ENCODE assay signal across 8 cellular contexts in the genomic region with DNA sequence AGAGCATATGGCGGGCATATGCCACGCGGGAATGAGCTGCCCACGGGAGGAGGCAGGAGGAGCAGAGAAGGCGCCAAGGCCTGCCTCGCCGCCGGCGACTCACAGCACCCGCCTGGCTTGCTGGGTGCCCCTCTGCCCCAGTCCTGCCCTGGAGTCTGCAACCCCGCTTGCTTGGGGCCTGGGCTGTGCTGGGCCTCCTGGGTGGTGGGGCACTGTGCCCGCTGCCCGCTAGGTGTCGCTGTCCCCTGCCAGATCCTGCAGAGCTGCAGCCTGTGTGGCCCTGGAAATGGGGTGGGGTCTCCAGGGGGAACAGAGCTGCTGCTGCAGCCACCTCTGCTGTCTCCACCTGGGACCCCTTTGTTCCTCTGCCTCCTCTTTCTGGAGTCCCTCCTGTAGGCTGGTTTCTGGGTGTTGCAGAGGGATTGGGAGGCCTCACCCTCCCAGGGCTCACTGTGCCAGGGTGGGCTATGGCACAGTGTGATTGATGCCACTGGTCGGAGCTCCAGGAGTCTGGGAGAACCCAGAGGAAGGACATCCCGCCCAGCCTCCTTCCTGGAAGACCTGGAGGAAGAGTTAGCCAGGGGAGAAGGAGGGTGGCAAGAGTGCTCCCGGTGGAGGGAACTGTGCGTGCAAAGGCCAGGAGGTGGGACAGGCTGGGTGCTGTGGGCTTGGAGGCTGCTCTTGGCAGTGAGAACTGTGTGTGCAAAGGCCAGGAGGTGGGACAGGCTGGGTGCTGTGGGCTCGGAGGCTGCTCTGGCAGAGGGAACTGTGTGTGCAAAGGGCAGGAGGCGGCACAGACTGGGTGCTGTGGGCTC.
DNase-seq lines count a peak whose midpoint lies in the region; FAIRE-seq and TF ChIP-seq lines count a peak whose summit lies in the region.

No MANE protein-coding gene starts in this region.

- peaks cover 1% of the 10 kb centered on the region for H3K79me1 ChIP-seq in neuronal stem cell (ENCODE audit: low read depth, low read length)

- no peak overlapping the region for H2BK5ac ChIP-seq in neuronal stem cell (ENCODE audit: low read length)

- no peak overlapping the region for H2BK12ac ChIP-seq in neuronal stem cell (ENCODE audit: low read length)

- H3K14ac ChIP-seq in neuronal stem cell (ENCODE audit: low read length): no peak overlapping the region

- no peak overlapping the region for H4K8ac ChIP-seq in neuronal stem cell (ENCODE audit: low read depth, low read length)

- no peaks in the 10 kb centered on the region for H3K9me3 ChIP-seq in esophagus squamous epithelium
- no peaks in the 10 kb centered on the region for H3K9me3 ChIP-seq in neuronal stem cell (replicated peaks in 1 of 2; ENCODE audit: control insufficient read depth in 2 of 2, insufficient read depth in 1 of 2, low read depth in 1 of 2, low read length in 2 of 2)
- no peaks in the 10 kb centered on the region for H3K9me3 ChIP-seq in suprapubic skin

- no peak overlapping the region for H3K9ac ChIP-seq in neuronal stem cell (ENCODE audit: low read depth, low read length, poor library complexity)

- TF ChIP-seq CTCF in esophagus squamous epithelium (IDR thresholded peaks at IDR 0.05) (peak; percentile 78 to 93 (median 80)), suprapubic skin (IDR thresholded peaks at IDR 0.05) (peak; percentile 54 to 94)

- no peak overlapping the region for H3K4ac ChIP-seq in neuronal stem cell (ENCODE audit: low read length)

- in situ Hi-C loops in ACHN (cut with HindIII; ENCODE audit: low pct_ligation_motif_present, low pct_unique_long_range_greater_than_20kb, low sequenced_read_pairs): no loop called here

- no peak overlapping the region for H4K91ac ChIP-seq in neuronal stem cell (ENCODE audit: low read depth, low read length, poor library complexity)

- peak; percentile 48 for FAIRE-seq in GM18507 (lab: Jason Lieb, UNC)

- H3K4me1 ChIP-seq in esophagus squamous epithelium (peaks cover 0 to 8% (median 0%) of the 10 kb centered on the region in 3 donors), neuronal stem cell (ENCODE audit: control insufficient read depth in 2 of 2, insufficient read depth in 1 of 2, low read depth in 1 of 2, low read length in 2 of 2) (peaks cover 2 to 29% of the 10 kb centered on the region in 2 donors), suprapubic skin (no peaks in the 10 kb centered on the region)

- H3K36me3 ChIP-seq in esophagus squamous epithelium (no peaks in the 10 kb centered on the region), neuronal stem cell (replicated peaks in 1 of 2; ENCODE audit: control insufficient read depth in 2 of 2, insufficient read depth in 2 of 2, low read length in 2 of 2) (no peaks in the 10 kb centered on the region), suprapubic skin (no peaks in the 10 kb centered on the region)

- no peak overlapping the region for H2BK120ac ChIP-seq in neuronal stem cell (ENCODE audit: low read depth, low read length)

- 21 to 44% methylated on average over 6 to 10 of the region's 20 CpGs for WGBS in esophagus squamous epithelium, 2 donors
- WGBS in neuronal stem cell (ENCODE audit: extremely low coverage in 2 of 2, insufficient read length in 2 of 2, insufficient replicate concordance in 1 of 2), 2 donors: no CpG with 5 or more reads among the region's 20 CpGs
- whole genome bisulfite sequencing in suprapubic skin: 76% methylated on average over 6 of the region's 20 CpGs

- H3K27ac ChIP-seq in esophagus squamous epithelium: no peak overlapping the region
- H3K27ac ChIP-seq in neuronal stem cell (replicated peaks; ENCODE audit: low read length): no peak overlapping the region
- no peak overlapping the region for H3K27ac ChIP-seq in suprapubic skin

- H3K23ac ChIP-seq in neuronal stem cell (ENCODE audit: low read depth, low read length, poor library complexity): no peak overlapping the region

- intact Hi-C loops in esophagus squamous epithelium (cut with DNase I): no loop called here

- H3K4me2 ChIP-seq in neuronal stem cell (ENCODE audit: insufficient read depth, low read length, poor library complexity, severe bottlenecking): no peak overlapping the region

- H3K18ac ChIP-seq in neuronal stem cell (ENCODE audit: low read length): peak overlapping the region; percentile 68

- no peak for TF ChIP-seq EP300 in suprapubic skin (IDR thresholded peaks at IDR 0.05)

- no peak overlapping the region for H2AFZ ChIP-seq in neuronal stem cell (ENCODE audit: low read length)

- peak overlapping the region; percentile 41 for H2AK5ac ChIP-seq in neuronal stem cell (ENCODE audit: low read depth, low read length)

- H2BK15ac ChIP-seq in neuronal stem cell (ENCODE audit: low read length): no peak overlapping the region

- peak; percentile 45 for DNase-seq in ACHN
- DNase-seq in GM18507 (ENCODE audit: extremely low spot score, insufficient read length, low read depth): peak; percentile 77
- DNase-seq in NCI-H2227 treated with DMSO at 0.1 percent for 48 hours (lab: John Stamatoyannopoulos, UW): peak; percentile 26
- DNase-seq in activated T-cell treated with anti-CD3 and anti-CD28 coated beads for 24 hours (ENCODE audit: low read depth): peak; percentile 44
- DNase-seq in esophagus squamous epithelium (lab: John Stamatoyannopoulos, UW): no peak
- peak; percentile 63 for DNase-seq in neuronal stem cell (ENCODE audit: low spot score)
- no peak for DNase-seq in suprapubic skin (ENCODE audit: low spot score in 2 of 2)
- DNase-seq in OCI-M2 (lab: John Stamatoyannopoulos, UW; ENCODE audit: unreplicated experiment): no peak

- H3K4me3 ChIP-seq in esophagus squamous epithelium: no peak overlapping the region
- no peak overlapping the region for H3K4me3 ChIP-seq in neuronal stem cell (ENCODE audit: low read length in 2 of 2)
- H3K4me3 ChIP-seq in suprapubic skin: no peak overlapping the region

- TF ChIP-seq POLR2A in esophagus squamous epithelium (IDR thresholded peaks at IDR 0.05) (no peak), suprapubic skin (IDR thresholded peaks at IDR 0.05) (no peak)

- H3K27me3 ChIP-seq in esophagus squamous epithelium (peaks cover 0 to 29% (median 0%) of the 10 kb centered on the region in 4 donors), neuronal stem cell (ENCODE audit: control insufficient read depth in 3 of 3, insufficient read depth in 3 of 3, low read depth in 1 of 3, low read length in 3 of 3) (no peaks in the 10 kb centered on the region), suprapubic skin (no peaks in the 10 kb centered on the region)

Comparison
In these comparisons a context has a peak if more than half of its experiments do, and no peak if none do; other contexts are left out.
1. DNase-seq: peak in ACHN (single experiment), GM18507 (single experiment), NCI-H2227 treated with DMSO at 0.1 percent for 48 hours (single experiment), activated T-cell treated with anti-CD3 and anti-CD28 coated beads for 24 hours (single experiment) and neuronal stem cell (single experiment); none in esophagus squamous epithelium (single experiment), suprapubic skin (0 of 2) and OCI-M2 (single experiment).